In the genomic region with DNA sequence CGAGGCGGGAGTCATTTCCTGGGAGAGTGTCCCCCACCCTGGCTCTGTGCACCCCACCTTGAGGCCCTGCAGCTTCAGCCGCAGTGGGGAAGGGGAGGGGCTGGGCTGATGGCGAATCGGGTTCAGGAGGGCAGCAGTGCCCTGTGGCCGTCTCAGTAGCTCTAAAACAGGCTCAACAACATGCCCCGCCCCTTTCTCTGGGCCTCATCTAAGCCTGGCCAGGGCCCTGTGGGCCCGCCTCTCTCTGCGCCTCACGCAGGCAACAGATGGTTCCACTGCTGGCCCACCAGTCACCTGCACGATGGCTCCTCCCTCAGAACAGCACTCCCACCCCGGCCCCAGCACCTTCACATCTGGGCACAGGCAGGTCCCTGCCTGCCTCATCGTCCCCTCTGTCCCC, we compare ENCODE assay signal across 32 cellular contexts. TPM values are rescaled to one million over a fixed set of nuclear protein-coding genes. Genes with fewer than 3 reads are reported as not detected.
DNase-seq lines count a peak whose midpoint lies in the region; ATAC-seq, FAIRE-seq and TF ChIP-seq lines count a peak whose summit lies in the region.
"Had no signal": no experiment of that assay in that cellular context is flagged by ENCODE, and none has a peak within 500 bp of the region (broad histone marks: within the 10 kb centered on the region; RNA-seq: fewer than 3 reads in every experiment).

No MANE protein-coding gene starts in this region.

- in situ Hi-C loops in HepG2 (cut with HindIII; ENCODE audit: extremely low pct_ligation_motif_present, low pct_unique_long_range_greater_than_20kb): no loop called here

- no peaks in the 10 kb centered on the region for H3K4me1 ChIP-seq in HepG2 (ENCODE audit: insufficient read depth, low read length)
- H3K4me1 ChIP-seq: A549, tibial artery had no signal

- POLR2A ChIA-PET in HepG2 (lab: Yijun Ruan, JAX): interaction anchor here (0.6 kb wide), 1 partner anchor 101 kb away, joined by 3 read pairs; no protein-coding TSS in a partner anchor

- H3K9ac ChIP-seq in HepG2 (ENCODE audit: insufficient read depth, low read depth, low read length): no peak overlapping the region
- H3K9ac ChIP-seq: SK-N-SH had no signal

- TF ChIP-seq EP300 in HepG2 (IDR thresholded peaks at IDR 0.05; ENCODE audit: low read depth in 2 of 2, low read length in 2 of 2) (no peak), HepG2 (CRISPR knock-in tag; IDR thresholded peaks at IDR 0.05; ENCODE audit: borderline replicate concordance) (no peak)

- no peaks in the 10 kb centered on the region for H3K36me3 ChIP-seq in HepG2 (replicated peaks in 1 of 2; ENCODE audit: control insufficient read depth in 1 of 2, insufficient read depth in 2 of 2, low read length in 2 of 2)
- H3K36me3 ChIP-seq: tibial artery had no signal

- H3K27me3 ChIP-seq in HepG2 (ENCODE audit: control insufficient read depth in 1 of 2, insufficient read depth in 2 of 2, low read length in 2 of 2): peaks cover 4 to 8% of the 10 kb centered on the region in 2 experiments

- BruUV-seq in HepG2 (replicated peaks; lab: Mats Ljungman, UMichigan): no TSS peak

- ATAC-seq in esophagus mucosa (peak; percentile 66), HepG2 (no peak; the same call in 2 of the 3 replicates)
- ATAC-seq: activated T-cell treated with anti-CD3 and anti-CD28 coated beads, Interleukin-2, amount 50 U/mL, for 4 hours; stimulated activated naive CD8-positive, alpha-beta T cell treated with anti-CD3 and anti-CD28 coated beads, Interleukin-15, amount 100 ng/mL, for 72 hours; T-helper 17 cell had no signal

- no peak for TF ChIP-seq POLR2A in HepG2 (IDR thresholded peaks at IDR 0.05; ENCODE audit: insufficient read depth in 1 of 2, low read depth in 2 of 2, low read length in 2 of 2)

- intact Hi-C loops in HepG2 (cut with micrococcal nuclease; ENCODE audit: unreplicated experiment): no loop called here

- no peaks in the 10 kb centered on the region; the same call in 1 of the 2 replicates for H4K20me1 ChIP-seq in HepG2 (ENCODE audit: insufficient read depth, low read length)

- no peak for FAIRE-seq in HepG2 (lab: Jason Lieb, UNC)
- FAIRE-seq: A549, endothelial cell of umbilical vein, GM12892, small intestine had no signal

- H3K4me2 ChIP-seq in HepG2 (ENCODE audit: low read depth, low read length): no peak overlapping the region
- H3K4me2 ChIP-seq: A549, SK-N-SH had no signal

- H3K79me2 ChIP-seq in HepG2 (ENCODE audit: insufficient read depth, low read length): no peaks in the 10 kb centered on the region

- H2AFZ ChIP-seq in HepG2 (ENCODE audit: low read length): no peak overlapping the region

- H3K9me3 ChIP-seq in HepG2 (ENCODE audit: low read length): no peaks in the 10 kb centered on the region
- H3K9me3 ChIP-seq: SK-N-SH had no signal

- no peak overlapping the region for H3K4me3 ChIP-seq in HepG2 (replicated peaks in 1 of 3; ENCODE audit: insufficient read depth in 1 of 3, low read depth in 2 of 3, low read length in 3 of 3)
- H3K4me3 ChIP-seq: A549, dorsolateral prefrontal cortex, tibial artery had no signal

- no peak overlapping the region for H3K27ac ChIP-seq in HepG2 (ENCODE audit: extremely low read length, insufficient read depth, low read length)
- H3K27ac ChIP-seq: A549, dorsolateral prefrontal cortex, tibial artery had no signal

- TF ChIP-seq CTCF in HepG2 (CRISPR knock-in tag; IDR thresholded peaks at IDR 0.05): no peak

- 45% methylated on average over 9 of the region's 13 CpGs for WGBS in HepG2 (ENCODE audit: low lambda C conversion rate)

- no peak for TF ChIP-seq RAD21 in HepG2 (CRISPR knock-in tag; IDR thresholded peaks at IDR 0.05)

- DNase-seq in ELF-1 (ENCODE audit: low read depth, low spot score) (peak; percentile 61), NCI-H69 (lab: John Stamatoyannopoulos, UW) (peak; percentile 8), HepG2 (ENCODE audit: low spot score) (no peak), DMS79 (lab: John Stamatoyannopoulos, UW) (no peak), NCI-H2227 (lab: John Stamatoyannopoulos, UW; ENCODE audit: unreplicated experiment) (no peak), CD1c-positive myeloid dendritic cell (ENCODE audit: extremely low spot score) (no peak)
- DNase-seq in effector CD4-positive, alpha-beta T cell: no peak
- DNase-seq: activated CD4-positive, alpha-beta T cell treated with anti-CD3 and anti-CD28 coated beads, Interleukin-2, amount 10 ng/mL, durations not matched to agents 7 days and 5 days; activated gamma-delta T cell treated with Interleukin-2 at 50 U/mL for 16 hours; activated T-cell treated with anti-CD3 and anti-CD28 coated beads, Interleukin-2, amount 50 U/mL, for 4 hours; AML-193; CD4-positive, alpha-beta memory T cell; cerebellar nuclear complex; dorsolateral prefrontal cortex; EL; GOT3; KBM-7; mesenchymal stem cell; NCI-H1105; NCI-H187 treated with DMSO at 0.1 percent for 48 hours; NCI-H226; occipital lobe; SK-N-SH; small intestine; stimulated activated naive CD8-positive, alpha-beta T cell treated with anti-CD3 and anti-CD28 coated beads, Interleukin-15, amount 100 ng/mL, for 72 hours; T-helper 17 cell; tibial artery had no signal

- CTCF ChIA-PET in HepG2 (lab: Yijun Ruan, JAX; ENCODE audit: low intra/inter-chr PET ratio, low total read pairs): no interaction called here

RNA-seq across cellular contexts. Expression of a gene that starts 30.2 kb away (rescaled TPM):
- total RNA-seq in esophagus mucosa (not detected), HepG2 (2016; rRNA removed; fragmentation: Illumina TruSeq; extraction: Trizol) (not detected in 2 replicates)
- total RNA-seq in HepG2 (2016; cell fraction: cytosol; rRNA removed; fragmentation: Illumina TruSeq; extraction: Trizol; ENCODE audit: low read depth): not detected in 2 replicates
- total RNA-seq in HepG2 (2016; cell fraction: insoluble cytoplasmic fraction; rRNA removed; fragmentation: Illumina TruSeq; extraction: Trizol): not detected in 2 replicates
- total RNA-seq in HepG2 (2016; cell fraction: membrane; rRNA removed; fragmentation: Illumina TruSeq; extraction: Trizol): not detected in 2 replicates
- not detected in 2 replicates for total RNA-seq in HepG2 (2016; cell fraction: nucleus; rRNA removed; fragmentation: Illumina TruSeq; extraction: Trizol)
- polyA plus RNA-seq in HepG2 (2011; rRNA removed): not detected in 2 replicates
- polyA plus RNA-seq in HepG2 (2011; cell fraction: cytosol; rRNA removed): 0.06 TPM in 1 of 2 replicates, not detected in the other
- polyA plus RNA-seq in HepG2 (2011; cell fraction: nucleus; rRNA removed): 0.10 and 0.14 TPM in 2 replicates
- 0.11 TPM in 1 of 2 replicates, not detected in the other for polyA plus RNA-seq in HepG2 (2012)
- polyA plus RNA-seq in HepG2 (2016; cell fraction: cytosol; fragmentation: Illumina TruSeq; extraction: Trizol; ENCODE audit: low read depth): not detected in 2 replicates
- not detected in 2 replicates for polyA plus RNA-seq in HepG2 (2016; cell fraction: insoluble cytoplasmic fraction; fragmentation: Illumina TruSeq; extraction: Trizol; ENCODE audit: low read depth)
- polyA plus RNA-seq in HepG2 (2016; cell fraction: membrane; fragmentation: Illumina TruSeq; extraction: Trizol; ENCODE audit: low read depth): not detected in 2 replicates
- polyA plus RNA-seq in HepG2 (2016; cell fraction: nucleus; fragmentation: Illumina TruSeq; extraction: Trizol; ENCODE audit: insufficient read depth, low read depth): not detected in 2 replicates
- polyA minus RNA-seq in HepG2 (2011; rRNA and poly(A)+ RNA removed; ENCODE audit: low replicate concordance): not detected in 2 replicates
- polyA minus RNA-seq in HepG2 (2011; cell fraction: cytosol; rRNA and poly(A)+ RNA removed): not detected in 2 replicates
- polyA minus RNA-seq in HepG2 (2011; cell fraction: nucleus; rRNA and poly(A)+ RNA removed): not detected in 2 replicates
- total RNA-seq: activated CD4-positive, alpha-beta T cell treated with anti-CD3 and anti-CD28 coated beads, Interleukin-2, amount 10 ng/mL, durations not matched to agents 7 days and 5 days; activated T-cell treated with anti-CD3 and anti-CD28 coated beads, Interleukin-2, amount 50 U/mL, for 4 hours; CD4-positive, alpha-beta memory T cell; endothelial cell of umbilical vein; MCF 10A; T-helper 17 cell had no signal
- polyA plus RNA-seq: CD4-positive, alpha-beta memory T cell; endothelial cell of umbilical vein; SK-N-SH had no signal

RNA-seq across cellular contexts. Expression of a gene that starts 38.0 kb away (rescaled TPM):
- not detected for total RNA-seq in esophagus mucosa
- not detected in 2 replicates for total RNA-seq in HepG2 (2016; rRNA removed; fragmentation: Illumina TruSeq; extraction: Trizol)
- not detected in 2 replicates for total RNA-seq in HepG2 (2016; cell fraction: cytosol; rRNA removed; fragmentation: Illumina TruSeq; extraction: Trizol; ENCODE audit: low read depth)
- not detected in 2 replicates for total RNA-seq in HepG2 (2016; cell fraction: insoluble cytoplasmic fraction; rRNA removed; fragmentation: Illumina TruSeq; extraction: Trizol)
- not detected in 2 replicates for total RNA-seq in HepG2 (2016; cell fraction: membrane; rRNA removed; fragmentation: Illumina TruSeq; extraction: Trizol)
- total RNA-seq in HepG2 (2016; cell fraction: nucleus; rRNA removed; fragmentation: Illumina TruSeq; extraction: Trizol): not detected in 2 replicates
- polyA plus RNA-seq in HepG2 (2011; rRNA removed): 0.03 TPM in 1 of 2 replicates, not detected in the other
- polyA plus RNA-seq in HepG2 (2011; cell fraction: cytosol; rRNA removed): 0.03 TPM in 1 of 2 replicates, not detected in the other
- 0.09 and 0.14 TPM in 2 replicates for polyA plus RNA-seq in HepG2 (2011; cell fraction: nucleus; rRNA removed)
- polyA plus RNA-seq in HepG2 (2012): not detected in 2 replicates
- polyA plus RNA-seq in HepG2 (2016; cell fraction: cytosol; fragmentation: Illumina TruSeq; extraction: Trizol; ENCODE audit: low read depth): not detected in 2 replicates
- polyA plus RNA-seq in HepG2 (2016; cell fraction: insoluble cytoplasmic fraction; fragmentation: Illumina TruSeq; extraction: Trizol; ENCODE audit: low read depth): not detected in 2 replicates
- not detected in 2 replicates for polyA plus RNA-seq in HepG2 (2016; cell fraction: membrane; fragmentation: Illumina TruSeq; extraction: Trizol; ENCODE audit: low read depth)
- not detected in 2 replicates for polyA plus RNA-seq in HepG2 (2016; cell fraction: nucleus; fragmentation: Illumina TruSeq; extraction: Trizol; ENCODE audit: insufficient read depth, low read depth)
- not detected in 2 replicates for polyA minus RNA-seq in HepG2 (2011; rRNA and poly(A)+ RNA removed; ENCODE audit: low replicate concordance)
- polyA minus RNA-seq in HepG2 (2011; cell fraction: cytosol; rRNA and poly(A)+ RNA removed): not detected in 2 replicates
- polyA minus RNA-seq in HepG2 (2011; cell fraction: nucleus; rRNA and poly(A)+ RNA removed): under 0.01 and 0.12 TPM in 2 replicates
- total RNA-seq: activated CD4-positive, alpha-beta T cell treated with anti-CD3 and anti-CD28 coated beads, Interleukin-2, amount 10 ng/mL, durations not matched to agents 7 days and 5 days; activated T-cell treated with anti-CD3 and anti-CD28 coated beads, Interleukin-2, amount 50 U/mL, for 4 hours; endothelial cell of umbilical vein had no signal
- polyA plus RNA-seq: CD4-positive, alpha-beta memory T cell; endothelial cell of umbilical vein; SK-N-SH had no signal

RNA-seq across cellular contexts. Expression of a gene that starts 58.3 kb away (rescaled TPM):
- 26.3 TPM for total RNA-seq in esophagus mucosa
- total RNA-seq in HepG2 (2016; rRNA removed; fragmentation: Illumina TruSeq; extraction: Trizol): 51.4 and 132 TPM in 2 replicates
- total RNA-seq in HepG2 (2016; cell fraction: cytosol; rRNA removed; fragmentation: Illumina TruSeq; extraction: Trizol; ENCODE audit: low read depth): 32.3 and 33.5 TPM in 2 replicates
- 44.4 and 147 TPM in 2 replicates for total RNA-seq in HepG2 (2016; cell fraction: insoluble cytoplasmic fraction; rRNA removed; fragmentation: Illumina TruSeq; extraction: Trizol)
- total RNA-seq in HepG2 (2016; cell fraction: membrane; rRNA removed; fragmentation: Illumina TruSeq; extraction: Trizol): 36.6 and 38.2 TPM in 2 replicates
- total RNA-seq in HepG2 (2016; cell fraction: nucleus; rRNA removed; fragmentation: Illumina TruSeq; extraction: Trizol): 173 and 206 TPM in 2 replicates
- polyA plus RNA-seq in HepG2 (2011; rRNA removed): 132 and 173 TPM in 2 replicates
- polyA plus RNA-seq in HepG2 (2011; cell fraction: cytosol; rRNA removed): 40.1 and 86.0 TPM in 2 replicates
- 1,804 and 3,077 TPM in 2 replicates for polyA plus RNA-seq in HepG2 (2011; cell fraction: nucleus; rRNA removed)
- polyA plus RNA-seq in HepG2 (2012): 112 and 149 TPM in 2 replicates
- 5.1 and 5.7 TPM in 2 replicates for polyA plus RNA-seq in HepG2 (2016; cell fraction: cytosol; fragmentation: Illumina TruSeq; extraction: Trizol; ENCODE audit: low read depth)
- 47.2 and 54.2 TPM in 2 replicates for polyA plus RNA-seq in HepG2 (2016; cell fraction: insoluble cytoplasmic fraction; fragmentation: Illumina TruSeq; extraction: Trizol; ENCODE audit: low read depth)
- 13.3 and 16.2 TPM in 2 replicates for polyA plus RNA-seq in HepG2 (2016; cell fraction: membrane; fragmentation: Illumina TruSeq; extraction: Trizol; ENCODE audit: low read depth)
- polyA plus RNA-seq in HepG2 (2016; cell fraction: nucleus; fragmentation: Illumina TruSeq; extraction: Trizol; ENCODE audit: insufficient read depth, low read depth): 572 and 622 TPM in 2 replicates
- polyA minus RNA-seq in HepG2 (2011; rRNA and poly(A)+ RNA removed; ENCODE audit: low replicate concordance): 69.2 and 278 TPM in 2 replicates
- polyA minus RNA-seq in HepG2 (2011; cell fraction: cytosol; rRNA and poly(A)+ RNA removed): 47.8 and 61.7 TPM in 2 replicates
- 203 and 232 TPM in 2 replicates for polyA minus RNA-seq in HepG2 (2011; cell fraction: nucleus; rRNA and poly(A)+ RNA removed)

Comparison
In these comparisons a context has a peak if more than half of its experiments do, and no peak if none do; other contexts are left out.
1. DNase-seq: peak in ELF-1 (single experiment) and NCI-H69 (single experiment); none in HepG2 (single experiment), effector CD4-positive, alpha-beta T cell (single experiment), DMS79 (single experiment), NCI-H2227 (single experiment) and CD1c-positive myeloid dendritic cell (single experiment).